In genomic region chr4:2516635-2517034, GRCh38 we compare ENCODE assay signal across 16 cellular contexts.
"Had no signal": no experiment of that assay in that cellular context is flagged by ENCODE, and none has a peak within 500 bp of the region (broad histone marks: within the 10 kb centered on the region; RNA-seq: fewer than 3 reads in every experiment).

No MANE protein-coding gene starts in this region.

- FAIRE-seq: pancreas, small intestine had no signal

- H3K9ac ChIP-seq: neural progenitor cell, SK-N-SH had no signal

- H3K4me2 ChIP-seq: hepatocyte, neural progenitor cell, SK-N-SH had no signal

- H3K4me1 ChIP-seq: lower lobe of right lung, neural progenitor cell, pancreas, suprapubic skin had no signal

- ATAC-seq: stimulated activated naive B cell treated with anti-CD40 and anti-IgM and Interleukin-4, amounts not matched to agents 10 μg/mL and 1 μg/mL and 100 μg/mL, for 72 hours had no signal

- H3K36me3 ChIP-seq: neural progenitor cell, uterus had no signal

- H3K27me3 ChIP-seq: gastroesophageal sphincter, hepatocyte, neural progenitor cell, pancreas, suprapubic skin, uterus had no signal

- DNase-seq: activated CD4-positive, alpha-beta T cell treated with anti-CD3 and anti-CD28 coated beads, Interleukin-2, amount 50 U/mL, for 1 hour; activated gamma-delta T cell; activated T-cell treated with anti-CD3 and anti-CD28 coated beads, Interleukin-2, amount 50 U/mL, for 1 hour; central memory CD4-positive, alpha-beta T cell; kidney glomerular epithelial cell; lower lobe of right lung; pancreas; SK-N-SH; small intestine; stimulated activated naive B cell treated with anti-CD40 and anti-IgM and Interleukin-4, amounts not matched to agents 10 μg/mL and 1 μg/mL and 100 μg/mL, for 72 hours; T-helper 1 cell; uterus had no signal

- H3K4me3 ChIP-seq: gastroesophageal sphincter, hepatocyte, lower lobe of right lung, neural progenitor cell, pancreas, suprapubic skin, uterus had no signal

- H2AFZ ChIP-seq: hepatocyte, neural progenitor cell had no signal

- H3K27ac ChIP-seq: hepatocyte, lower lobe of right lung, neural progenitor cell, pancreas, suprapubic skin, uterus had no signal

- H3K9me3 ChIP-seq: gastroesophageal sphincter, lower lobe of right lung, pancreas, SK-N-SH, suprapubic skin, uterus had no signal

- H3K79me2 ChIP-seq: hepatocyte had no signal
